Comparison of ENCODE assay signal across 8 cellular contexts in genomic region chr9:33024126-33024965, GRCh38. TPM values are rescaled to one million over a fixed set of nuclear protein-coding genes. Genes with fewer than 3 reads are reported as not detected.
DNase-seq lines count a peak whose midpoint lies in the region; TF ChIP-seq lines count a peak whose summit lies in the region.

No MANE protein-coding gene starts in this region.

- H4K20me1 ChIP-seq in hepatocyte (ENCODE audit: insufficient read depth, poor library complexity, severe bottlenecking), result peaks cover 38% of the 10 kb centered on the region

- WGBS in hepatocyte (ENCODE audit: low lambda C conversion rate, missing lambda C conversion rate), result 19% methylated on average over 32 of the region's 33 CpGs
- WGBS in sigmoid colon, 2 donors, result 8 to 21% methylated on average over 33 of the region's 33 CpGs

- TF ChIP-seq EP300 in sigmoid colon (IDR thresholded peaks at IDR 0.05), result no peak

- peaks cover 23% of the 10 kb centered on the region for H3K36me3 ChIP-seq in adipocyte (ENCODE audit: control insufficient read depth, insufficient read depth, low read length, severe bottlenecking)
- H3K36me3 ChIP-seq in hepatocyte (replicated peaks; ENCODE audit: insufficient read depth, low read depth), result no peaks in the 10 kb centered on the region
- H3K36me3 ChIP-seq in sigmoid colon, result peaks cover 0 to 27% (median under 1%) of the 10 kb centered on the region in 4 donors

- H3K4me3 ChIP-seq in adipocyte (ENCODE audit: low read length) (peak overlapping the region; percentile 98), hepatocyte (peak overlapping the region; percentile 51), sigmoid colon (peak overlapping the region; percentile 97 to 100 (median 99))

- intact Hi-C loops in sigmoid colon (cut with DNase I), result no loop called here

- H3K27ac ChIP-seq in hepatocyte, result peak overlapping the region; percentile 94
- H3K27ac ChIP-seq in sigmoid colon, result peak overlapping the region; percentile 98 to 100 (median 99)

- H2AFZ ChIP-seq in hepatocyte, result peak overlapping the region; percentile 79

- peaks cover 87% of the 10 kb centered on the region for H3K79me2 ChIP-seq in hepatocyte

- H3K4me1 ChIP-seq in adipocyte (ENCODE audit: control insufficient read depth, insufficient read depth, low read length) (peaks cover 49% of the 10 kb centered on the region), hepatocyte (ENCODE audit: insufficient read depth) (peaks cover 33% of the 10 kb centered on the region), sigmoid colon (peaks cover 0 to 54% (median 47%) of the 10 kb centered on the region in 4 donors)

- H3K9me3 ChIP-seq in adipocyte (ENCODE audit: control insufficient read depth, low read length), result no peaks in the 10 kb centered on the region
- no peaks in the 10 kb centered on the region for H3K9me3 ChIP-seq in hepatocyte (ENCODE audit: low read depth)
- H3K9me3 ChIP-seq in sigmoid colon, result no peaks in the 10 kb centered on the region

- peak overlapping the region; percentile 94 for H3K4me2 ChIP-seq in hepatocyte

- no peak for TF ChIP-seq POLR2A in sigmoid colon (IDR thresholded peaks at IDR 0.05)

- TF ChIP-seq CTCF in hepatocyte (IDR thresholded peaks at IDR 0.05; ENCODE audit: poor library complexity) (no peak), sigmoid colon (IDR thresholded peaks at IDR 0.05) (no peak)

- no peaks in the 10 kb centered on the region for H3K27me3 ChIP-seq in adipocyte (replicated peaks; ENCODE audit: control insufficient read depth, insufficient read depth, low read length)
- no peaks in the 10 kb centered on the region for H3K27me3 ChIP-seq in hepatocyte
- no peaks in the 10 kb centered on the region for H3K27me3 ChIP-seq in sigmoid colon

- H3K9ac ChIP-seq in adipocyte (ENCODE audit: low read length), result peak overlapping the region; percentile 99

- DNase-seq in DMS 273 (lab: John Stamatoyannopoulos, UW; ENCODE audit: unreplicated experiment) (peak; percentile 64), DMS 273 treated with DMSO at 0.1 percent for 48 hours (lab: John Stamatoyannopoulos, UW) (no peak), M059J (ENCODE audit: low read depth) (peak; percentile 40), adipocyte (ENCODE audit: low read depth) (peak; percentile 36), hepatocyte (ENCODE audit: low spot score) (peak; percentile 21), sigmoid colon (peak; percentile 67), AG08395 (ENCODE audit: low spot score) (no peak), GM19238 (ENCODE audit: insufficient read length, low spot score) (no peak)

- H3K9me2 ChIP-seq in hepatocyte (replicated peaks; ENCODE audit: insufficient read depth), result no peaks in the 10 kb centered on the region

RNA-seq across cellular contexts. Expression of gene DNAJA1, which starts 0.7 kb away (rescaled TPM):
- total RNA-seq in M059J (2014; rRNA removed; shearing (Covaris generic)), result 265 and 312 TPM in 2 replicates
- total RNA-seq in hepatocyte (171 and 185 TPM in 2 replicates), sigmoid colon (100 to 1,000 TPM in 1 of 4 donors, 10 to 100 TPM in 3; 49.0 to 102 (median 76.6) TPM)
- polyA plus RNA-seq in hepatocyte (163 and 173 TPM in 2 replicates), sigmoid colon (10 to 100 TPM; 59.5 to 94.6 (median 71.1) TPM)

RNA-seq across cellular contexts. Expression of gene APTX, which starts 22.9 kb away (rescaled TPM):
- total RNA-seq in M059J (2014; rRNA removed; shearing (Covaris generic)), result 47.6 and 53.1 TPM in 2 replicates
- total RNA-seq in hepatocyte, result 31.2 and 40.9 TPM in 2 replicates
- 31.5 and 32.6 TPM in 2 replicates for polyA plus RNA-seq in hepatocyte
- 10 to 100 TPM; 11.4 to 27.1 (median 18.0) TPM for total RNA-seq in sigmoid colon
- polyA plus RNA-seq in sigmoid colon, result 10 to 100 TPM; 21.6 to 32.3 (median 24.7) TPM

RNA-seq across cellular contexts. Expression of gene SMU1, which starts 52.1 kb away (rescaled TPM):
- total RNA-seq in M059J (2014; rRNA removed; shearing (Covaris generic)), result 30.6 and 36.0 TPM in 2 replicates
- 21.8 and 25.1 TPM in 2 replicates for total RNA-seq in hepatocyte
- 15.8 and 17.8 TPM in 2 replicates for polyA plus RNA-seq in hepatocyte
- 10 to 100 TPM; 15.0 to 22.3 (median 20.1) TPM for total RNA-seq in sigmoid colon
- polyA plus RNA-seq in sigmoid colon, result 10 to 100 TPM in 2 of 3 donors, 1 to 10 TPM in 1; 8.4 to 11.9 (median 10.4) TPM

Comparison
In these comparisons a context has a peak if more than half of its experiments do, and no peak if none do; other contexts are left out.
1. DNase-seq: peak in DMS 273 (single experiment), M059J (single experiment), adipocyte (single experiment), hepatocyte (single experiment) and sigmoid colon (single experiment); none in DMS 273 treated with DMSO at 0.1 percent for 48 hours (single experiment), AG08395 (single experiment) and GM19238 (single experiment).
2. Peak in every context shown above with its lines, with median percentiles within 50 percentile points of each other: H3K4me3 ChIP-seq.